ENCODE assay signal across 1 cellular context in the genomic region with DNA sequence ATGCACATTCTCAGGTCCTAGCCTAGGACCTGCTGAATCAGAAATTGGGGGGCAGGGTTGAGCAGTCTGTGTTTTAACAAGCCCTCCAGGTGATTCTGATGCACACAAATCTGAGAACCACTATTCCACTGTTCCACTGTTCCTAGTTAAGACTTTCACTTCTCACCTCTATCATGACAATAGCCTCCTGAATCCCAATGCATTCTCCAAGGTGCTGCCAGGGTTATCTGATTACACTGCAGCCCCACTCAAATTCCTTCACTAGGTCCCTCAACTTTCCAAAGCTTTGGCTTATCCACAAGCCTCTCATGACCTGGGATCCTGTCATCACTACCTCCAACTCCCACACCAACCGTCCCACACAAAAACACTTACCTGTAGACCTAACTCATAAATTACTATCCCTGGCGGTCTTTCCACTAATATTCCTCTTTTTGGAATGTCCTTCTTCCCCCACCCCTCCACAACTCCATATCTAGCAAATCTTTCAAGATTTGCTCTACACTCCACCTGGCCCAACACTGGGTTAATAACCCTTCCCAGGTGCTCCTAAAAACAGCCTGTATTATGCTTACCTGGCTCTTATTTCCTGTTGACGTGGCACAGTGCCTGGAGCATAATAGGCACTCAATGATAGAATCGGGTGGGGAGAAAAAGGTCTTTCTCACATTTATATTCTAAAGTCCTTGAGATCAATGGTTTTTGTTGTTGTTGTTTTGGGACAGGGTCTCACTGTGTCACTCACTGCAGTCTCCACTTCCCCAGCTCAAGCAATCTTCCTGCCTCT.
TF ChIP-seq lines count a peak whose summit lies in the region.

No MANE protein-coding gene starts in this region.

TF ChIP-seq in GM12878, 131 proteins besides CTCF, POLR2A, EP300 and RAD21:
- no peak for TF ChIP-seq PML (IDR thresholded peaks at IDR 0.05; ENCODE audit: low read length)
- TF ChIP-seq SIX5 (IDR thresholded peaks at IDR 0.05; ENCODE audit: low read depth, low read length, severe bottlenecking), result no peak
- TF ChIP-seq, protein P1, sequence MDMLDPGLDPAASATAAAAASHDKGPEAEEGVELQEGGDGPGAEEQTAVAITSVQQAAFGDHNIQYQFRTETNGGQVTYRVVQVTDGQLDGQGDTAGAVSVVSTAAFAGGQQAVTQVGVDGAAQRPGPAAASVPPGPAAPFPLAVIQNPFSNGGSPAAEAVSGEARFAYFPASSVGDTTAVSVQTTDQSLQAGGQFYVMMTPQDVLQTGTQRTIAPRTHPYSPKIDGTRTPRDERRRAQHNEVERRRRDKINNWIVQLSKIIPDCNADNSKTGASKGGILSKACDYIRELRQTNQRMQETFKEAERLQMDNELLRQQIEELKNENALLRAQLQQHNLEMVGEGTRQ (IDR thresholded peaks at IDR 0.05; ENCODE audit: borderline replicate concordance, low read depth, low read length), result no peak
- no peak for TF ChIP-seq TCF3 (IDR thresholded peaks at IDR 0.05; ENCODE audit: borderline replicate concordance, insufficient read depth, low read depth, low read length)
- TF ChIP-seq ASH2L (IDR thresholded peaks at IDR 0.05; ENCODE audit: borderline replicate concordance, low read depth), result no peak
- no peak for TF ChIP-seq ZBED1 (IDR thresholded peaks at IDR 0.05; ENCODE audit: borderline replicate concordance)
- TF ChIP-seq, protein P2, sequence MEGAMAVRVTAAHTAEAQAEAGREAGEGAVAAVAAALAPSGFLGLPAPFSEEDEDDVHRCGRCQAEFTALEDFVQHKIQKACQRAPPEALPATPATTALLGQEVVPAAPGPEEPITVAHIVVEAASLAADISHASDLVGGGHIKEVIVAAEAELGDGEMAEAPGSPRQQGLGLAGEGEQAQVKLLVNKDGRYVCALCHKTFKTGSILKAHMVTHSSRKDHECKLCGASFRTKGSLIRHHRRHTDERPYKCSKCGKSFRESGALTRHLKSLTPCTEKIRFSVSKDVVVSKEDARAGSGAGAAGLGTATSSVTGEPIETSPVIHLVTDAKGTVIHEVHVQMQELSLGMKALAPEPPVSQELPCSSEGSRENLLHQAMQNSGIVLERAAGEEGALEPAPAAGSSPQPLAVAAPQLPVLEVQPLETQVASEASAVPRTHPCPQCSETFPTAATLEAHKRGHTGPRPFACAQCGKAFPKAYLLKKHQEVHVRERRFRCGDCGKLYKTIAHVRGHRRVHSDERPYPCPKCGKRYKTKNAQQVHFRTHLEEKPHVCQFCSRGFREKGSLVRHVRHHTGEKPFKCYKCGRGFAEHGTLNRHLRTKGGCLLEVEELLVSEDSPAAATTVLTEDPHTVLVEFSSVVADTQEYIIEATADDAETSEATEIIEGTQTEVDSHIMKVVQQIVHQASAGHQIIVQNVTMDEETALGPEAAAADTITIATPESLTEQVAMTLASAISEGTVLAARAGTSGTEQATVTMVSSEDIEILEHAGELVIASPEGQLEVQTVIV (IDR thresholded peaks at IDR 0.05; ENCODE audit: borderline replicate concordance, partially characterized antibody), result no peak
- TF ChIP-seq TCF7 (IDR thresholded peaks at IDR 0.05; ENCODE audit: borderline replicate concordance), result no peak
- TF ChIP-seq, protein P3, sequence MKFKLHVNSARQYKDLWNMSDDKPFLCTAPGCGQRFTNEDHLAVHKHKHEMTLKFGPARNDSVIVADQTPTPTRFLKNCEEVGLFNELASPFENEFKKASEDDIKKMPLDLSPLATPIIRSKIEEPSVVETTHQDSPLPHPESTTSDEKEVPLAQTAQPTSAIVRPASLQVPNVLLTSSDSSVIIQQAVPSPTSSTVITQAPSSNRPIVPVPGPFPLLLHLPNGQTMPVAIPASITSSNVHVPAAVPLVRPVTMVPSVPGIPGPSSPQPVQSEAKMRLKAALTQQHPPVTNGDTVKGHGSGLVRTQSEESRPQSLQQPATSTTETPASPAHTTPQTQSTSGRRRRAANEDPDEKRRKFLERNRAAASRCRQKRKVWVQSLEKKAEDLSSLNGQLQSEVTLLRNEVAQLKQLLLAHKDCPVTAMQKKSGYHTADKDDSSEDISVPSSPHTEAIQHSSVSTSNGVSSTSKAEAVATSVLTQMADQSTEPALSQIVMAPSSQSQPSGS (IDR thresholded peaks at IDR 0.05; ENCODE audit: low read length), result no peak
- TF ChIP-seq, protein P4, sequence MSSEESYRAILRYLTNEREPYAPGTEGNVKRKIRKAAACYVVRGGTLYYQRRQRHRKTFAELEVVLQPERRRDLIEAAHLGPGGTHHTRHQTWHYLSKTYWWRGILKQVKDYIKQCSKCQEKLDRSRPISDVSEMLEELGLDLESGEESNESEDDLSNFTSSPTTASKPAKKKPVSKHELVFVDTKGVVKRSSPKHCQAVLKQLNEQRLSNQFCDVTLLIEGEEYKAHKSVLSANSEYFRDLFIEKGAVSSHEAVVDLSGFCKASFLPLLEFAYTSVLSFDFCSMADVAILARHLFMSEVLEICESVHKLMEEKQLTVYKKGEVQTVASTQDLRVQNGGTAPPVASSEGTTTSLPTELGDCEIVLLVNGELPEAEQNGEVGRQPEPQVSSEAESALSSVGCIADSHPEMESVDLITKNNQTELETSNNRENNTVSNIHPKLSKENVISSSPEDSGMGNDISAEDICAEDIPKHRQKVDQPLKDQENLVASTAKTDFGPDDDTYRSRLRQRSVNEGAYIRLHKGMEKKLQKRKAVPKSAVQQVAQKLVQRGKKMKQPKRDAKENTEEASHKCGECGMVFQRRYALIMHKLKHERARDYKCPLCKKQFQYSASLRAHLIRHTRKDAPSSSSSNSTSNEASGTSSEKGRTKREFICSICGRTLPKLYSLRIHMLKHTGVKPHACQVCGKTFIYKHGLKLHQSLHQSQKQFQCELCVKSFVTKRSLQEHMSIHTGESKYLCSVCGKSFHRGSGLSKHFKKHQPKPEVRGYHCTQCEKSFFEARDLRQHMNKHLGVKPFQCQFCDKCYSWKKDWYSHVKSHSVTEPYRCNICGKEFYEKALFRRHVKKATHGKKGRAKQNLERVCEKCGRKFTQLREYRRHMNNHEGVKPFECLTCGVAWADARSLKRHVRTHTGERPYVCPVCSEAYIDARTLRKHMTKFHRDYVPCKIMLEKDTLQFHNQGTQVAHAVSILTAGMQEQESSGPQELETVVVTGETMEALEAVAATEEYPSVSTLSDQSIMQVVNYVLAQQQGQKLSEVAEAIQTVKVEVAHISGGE (CRISPR knock-in tag; IDR thresholded peaks at IDR 0.05), result no peak
- no peak for TF ChIP-seq BACH1 (IDR thresholded peaks at IDR 0.05; ENCODE audit: borderline replicate concordance)
- no peak for TF ChIP-seq FOXM1 (IDR thresholded peaks at IDR 0.05; ENCODE audit: low read depth, low read length)
- TF ChIP-seq MTA2 (IDR thresholded peaks at IDR 0.05; ENCODE audit: low read depth), result no peak
- TF ChIP-seq, protein P5, sequence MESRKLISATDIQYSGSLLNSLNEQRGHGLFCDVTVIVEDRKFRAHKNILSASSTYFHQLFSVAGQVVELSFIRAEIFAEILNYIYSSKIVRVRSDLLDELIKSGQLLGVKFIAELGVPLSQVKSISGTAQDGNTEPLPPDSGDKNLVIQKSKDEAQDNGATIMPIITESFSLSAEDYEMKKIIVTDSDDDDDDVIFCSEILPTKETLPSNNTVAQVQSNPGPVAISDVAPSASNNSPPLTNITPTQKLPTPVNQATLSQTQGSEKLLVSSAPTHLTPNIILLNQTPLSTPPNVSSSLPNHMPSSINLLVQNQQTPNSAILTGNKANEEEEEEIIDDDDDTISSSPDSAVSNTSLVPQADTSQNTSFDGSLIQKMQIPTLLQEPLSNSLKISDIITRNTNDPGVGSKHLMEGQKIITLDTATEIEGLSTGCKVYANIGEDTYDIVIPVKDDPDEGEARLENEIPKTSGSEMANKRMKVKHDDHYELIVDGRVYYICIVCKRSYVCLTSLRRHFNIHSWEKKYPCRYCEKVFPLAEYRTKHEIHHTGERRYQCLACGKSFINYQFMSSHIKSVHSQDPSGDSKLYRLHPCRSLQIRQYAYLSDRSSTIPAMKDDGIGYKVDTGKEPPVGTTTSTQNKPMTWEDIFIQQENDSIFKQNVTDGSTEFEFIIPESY (IDR thresholded peaks at IDR 0.05), result no peak
- TF ChIP-seq ATF3 (IDR thresholded peaks at IDR 0.05; ENCODE audit: borderline replicate concordance, extremely low read depth, low read depth, low read length), result no peak
- TF ChIP-seq, protein P6, sequence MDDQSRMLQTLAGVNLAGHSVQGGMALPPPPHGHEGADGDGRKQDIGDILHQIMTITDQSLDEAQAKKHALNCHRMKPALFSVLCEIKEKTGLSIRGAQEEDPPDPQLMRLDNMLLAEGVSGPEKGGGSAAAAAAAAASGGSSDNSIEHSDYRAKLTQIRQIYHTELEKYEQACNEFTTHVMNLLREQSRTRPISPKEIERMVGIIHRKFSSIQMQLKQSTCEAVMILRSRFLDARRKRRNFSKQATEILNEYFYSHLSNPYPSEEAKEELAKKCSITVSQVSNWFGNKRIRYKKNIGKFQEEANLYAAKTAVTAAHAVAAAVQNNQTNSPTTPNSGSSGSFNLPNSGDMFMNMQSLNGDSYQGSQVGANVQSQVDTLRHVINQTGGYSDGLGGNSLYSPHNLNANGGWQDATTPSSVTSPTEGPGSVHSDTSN (IDR thresholded peaks at IDR 0.05; ENCODE audit: insufficient replicate concordance, low read depth, low read length), result no peak
- no peak for TF ChIP-seq NR2C1 (IDR thresholded peaks at IDR 0.05)
- no peak for TF ChIP-seq RCOR1 (conservative IDR thresholded peaks at IDR 0.05; ENCODE audit: low read depth, low read length)
- TF ChIP-seq ESRRA (IDR thresholded peaks at IDR 0.05; ENCODE audit: low read length), result no peak
- no peak for TF ChIP-seq KDM1A (IDR thresholded peaks at IDR 0.05; ENCODE audit: borderline replicate concordance)
